ENCODE assay signal across 9 cellular contexts in the genomic region with DNA sequence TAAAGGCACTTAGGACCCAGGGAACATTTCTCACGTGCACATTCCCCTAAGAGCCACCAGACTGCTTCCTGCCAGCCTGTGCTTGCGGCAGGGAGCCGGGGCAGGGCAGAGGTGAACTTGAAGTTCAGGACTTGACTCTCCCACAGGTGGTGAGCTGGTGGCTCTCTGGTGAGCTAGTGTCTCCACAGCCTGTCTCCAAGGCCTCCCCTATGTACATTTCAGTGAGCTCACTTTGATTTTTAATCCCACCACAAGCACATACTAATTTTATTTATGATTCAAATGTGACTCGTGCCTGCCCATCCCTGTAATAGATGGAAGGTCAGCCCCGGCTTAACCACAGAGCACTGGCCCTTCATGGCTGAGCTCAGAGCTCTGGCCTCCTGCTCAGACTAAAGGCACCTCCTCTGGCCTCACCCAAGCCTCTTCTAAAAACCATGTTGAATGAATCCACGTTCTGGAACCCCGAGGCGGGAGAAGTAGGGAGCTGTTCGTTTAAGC. TPM values are rescaled to one million over a fixed set of nuclear protein-coding genes. Genes with fewer than 3 reads are reported as not detected.
A peak's percentile ranks its signal among the peaks of the same experiment; 100 is the strongest.
DNase-seq lines count a peak whose midpoint lies in the region; ATAC-seq, FAIRE-seq and TF ChIP-seq lines count a peak whose summit lies in the region.
"Had no signal": no experiment of that assay in that cellular context is flagged by ENCODE, and none has a peak within 500 bp of the region (broad histone marks: within the 10 kb centered on the region; RNA-seq: fewer than 3 reads in every experiment).

No MANE protein-coding gene starts in this region.

- H3K27me3 Mint-ChIP-seq in activated CD4-positive, alpha-beta memory T cell treated with anti-CD3 and anti-CD28 coated beads for 36 hours: no peaks in the 10 kb centered on the region
- H3K27me3 Mint-ChIP-seq in activated CD4-positive, alpha-beta memory T cell treated with anti-CD3 and anti-CD28 coated beads, Interleukin-2, amount 10 ng/mL, durations not matched to agents 7 days and 5 days: no peaks in the 10 kb centered on the region

- no peak for TF ChIP-seq POLR2A in adrenal gland (IDR thresholded peaks at IDR 0.05)
- TF ChIP-seq POLR2A in HepG2 (IDR thresholded peaks at IDR 0.05; ENCODE audit: insufficient read depth in 1 of 2, low read depth in 2 of 2, low read length in 2 of 2): no peak

- peak overlapping the region; percentile 66 for H3K27ac Mint-ChIP-seq in activated CD4-positive, alpha-beta memory T cell treated with anti-CD3 and anti-CD28 coated beads for 36 hours
- no peak overlapping the region for H3K27ac Mint-ChIP-seq in activated CD4-positive, alpha-beta memory T cell treated with anti-CD3 and anti-CD28 coated beads, Interleukin-2, amount 10 ng/mL, durations not matched to agents 7 days and 5 days

- peaks cover 23% of the 10 kb centered on the region for H3K36me3 Mint-ChIP-seq in activated CD4-positive, alpha-beta memory T cell treated with anti-CD3 and anti-CD28 coated beads for 36 hours
- H3K36me3 Mint-ChIP-seq in activated CD4-positive, alpha-beta memory T cell treated with anti-CD3 and anti-CD28 coated beads, Interleukin-2, amount 10 ng/mL, durations not matched to agents 7 days and 5 days (ENCODE audit: low read depth): peaks cover 52% of the 10 kb centered on the region

- H3K4me3 ChIP-seq in adrenal gland (no peak overlapping the region), HepG2 (replicated peaks in 1 of 3; ENCODE audit: insufficient read depth in 1 of 3, low read depth in 2 of 3, low read length in 3 of 3) (no peak overlapping the region), tibial artery (no peak overlapping the region)

- intact Hi-C loops in activated CD4-positive, alpha-beta memory T cell treated with anti-CD3 and anti-CD28 coated beads for 36 hours (cut with micrococcal nuclease): no loop called here
- intact Hi-C loops in adrenal gland (cut with DNase I) (no loop called here), HepG2 (cut with micrococcal nuclease; ENCODE audit: unreplicated experiment) (no loop called here), tibial artery (cut with DNase I; ENCODE audit: low total_unique reads) (no loop called here)

- H3K4me2 ChIP-seq in HepG2 (ENCODE audit: low read depth, low read length): no peak overlapping the region

- 66 to 74% (median 71%) methylated on average over 9 of the region's 9 CpGs for WGBS in adrenal gland, 4 donors
- WGBS in HepG2 (ENCODE audit: low lambda C conversion rate): 86% methylated on average over 9 of the region's 9 CpGs

- TF ChIP-seq RAD21 in HepG2 (CRISPR knock-in tag; IDR thresholded peaks at IDR 0.05): no peak

- peak overlapping the region in 3 of 5 donors; percentile 29 to 73 (median 50) for H3K27ac ChIP-seq in adrenal gland
- no peak overlapping the region for H3K27ac ChIP-seq in HepG2 (ENCODE audit: extremely low read length, insufficient read depth, low read length)
- H3K27ac ChIP-seq in tibial artery: peak overlapping the region; percentile 21 to 46

- no peak for TF ChIP-seq EP300 in HepG2 (IDR thresholded peaks at IDR 0.05; ENCODE audit: low read depth in 2 of 2, low read length in 2 of 2)
- no peak for TF ChIP-seq EP300 in HepG2 (CRISPR knock-in tag; IDR thresholded peaks at IDR 0.05; ENCODE audit: borderline replicate concordance)

- H3K9me3 ChIP-seq in adrenal gland (replicated peaks in 1 of 3) (no peaks in the 10 kb centered on the region), HepG2 (ENCODE audit: low read length) (no peaks in the 10 kb centered on the region), tibial artery (no peaks in the 10 kb centered on the region)

- no peak for FAIRE-seq in HepG2 (lab: Jason Lieb, UNC)

- peaks cover 4% of the 10 kb centered on the region; the same call in 1 of the 2 replicates for H4K20me1 ChIP-seq in HepG2 (ENCODE audit: insufficient read depth, low read length)

- in situ Hi-C loops in HepG2 (cut with HindIII; ENCODE audit: extremely low pct_ligation_motif_present, low pct_unique_long_range_greater_than_20kb): no loop called here

- no peak for ATAC-seq in HepG2
- no peak for ATAC-seq in GM18519 (IDR thresholded peaks at IDR 0.05; ENCODE audit: low FRiP score, unreplicated experiment)

- TF ChIP-seq CTCF in adrenal gland (IDR thresholded peaks at IDR 0.05): no peak
- no peak for TF ChIP-seq CTCF in HepG2 (CRISPR knock-in tag; IDR thresholded peaks at IDR 0.05)
- TF ChIP-seq CTCF in tibial artery (IDR thresholded peaks at IDR 0.05): no peak

- BruUV-seq in HepG2 (replicated peaks; lab: Mats Ljungman, UMichigan): no TSS peak

- H3K9ac ChIP-seq in HepG2 (ENCODE audit: insufficient read depth, low read depth, low read length): no peak overlapping the region

- no peak for DNase-seq in activated CD4-positive, alpha-beta memory T cell treated with anti-CD3 and anti-CD28 coated beads for 36 hours
- DNase-seq in activated CD4-positive, alpha-beta memory T cell treated with anti-CD3 and anti-CD28 coated beads, Interleukin-2, amount 10 ng/mL, durations not matched to agents 7 days and 5 days: no peak
- DNase-seq in adrenal gland (no peak), HepG2 (ENCODE audit: low spot score) (no peak), tibial artery (no peak), HuH-7.5 (ENCODE audit: low spot score) (no peak), DMS79 treated with DMSO at 0.1 percent for 48 hours (lab: John Stamatoyannopoulos, UW) (no peak)
- DNase-seq: NCI-H446 had no signal

- no peak overlapping the region for H3K4me3 Mint-ChIP-seq in activated CD4-positive, alpha-beta memory T cell treated with anti-CD3 and anti-CD28 coated beads for 36 hours
- no peak overlapping the region for H3K4me3 Mint-ChIP-seq in activated CD4-positive, alpha-beta memory T cell treated with anti-CD3 and anti-CD28 coated beads, Interleukin-2, amount 10 ng/mL, durations not matched to agents 7 days and 5 days

- H3K4me1 ChIP-seq in adrenal gland (replicated peaks in 1 of 2) (peaks cover 30 to 58% of the 10 kb centered on the region in 2 donors), HepG2 (ENCODE audit: insufficient read depth, low read length) (peaks cover 29% of the 10 kb centered on the region), tibial artery (peaks cover 0 to 66% (median 46%) of the 10 kb centered on the region in 4 donors)

- no peaks in the 10 kb centered on the region for H3K79me2 ChIP-seq in HepG2 (ENCODE audit: insufficient read depth, low read length)

- H3K36me3 ChIP-seq in adrenal gland (replicated peaks in 1 of 2) (peaks cover 0 to 46% of the 10 kb centered on the region in 2 donors), HepG2 (replicated peaks in 1 of 2; ENCODE audit: control insufficient read depth in 1 of 2, insufficient read depth in 2 of 2, low read length in 2 of 2) (peaks cover 39 to 62% of the 10 kb centered on the region in 2 experiments), tibial artery (peaks cover 17 to 55% (median 43%) of the 10 kb centered on the region in 3 donors)

- no peaks in the 10 kb centered on the region for H3K9me3 Mint-ChIP-seq in activated CD4-positive, alpha-beta memory T cell treated with anti-CD3 and anti-CD28 coated beads for 36 hours
- H3K9me3 Mint-ChIP-seq in activated CD4-positive, alpha-beta memory T cell treated with anti-CD3 and anti-CD28 coated beads, Interleukin-2, amount 10 ng/mL, durations not matched to agents 7 days and 5 days: no peaks in the 10 kb centered on the region

- H3K4me1 Mint-ChIP-seq in activated CD4-positive, alpha-beta memory T cell treated with anti-CD3 and anti-CD28 coated beads for 36 hours (ENCODE audit: low read depth): peaks cover 72% of the 10 kb centered on the region
- peaks cover 66% of the 10 kb centered on the region for H3K4me1 Mint-ChIP-seq in activated CD4-positive, alpha-beta memory T cell treated with anti-CD3 and anti-CD28 coated beads, Interleukin-2, amount 10 ng/mL, durations not matched to agents 7 days and 5 days

- no peak overlapping the region for H2AFZ ChIP-seq in HepG2 (ENCODE audit: low read length)

- POLR2A ChIA-PET in activated CD4-positive, alpha-beta memory T cell treated with anti-CD3 and anti-CD28 coated beads for 36 hours (lab: Charles Lee): interaction anchor here (1.5 kb wide), 1 partner anchor 114 kb away, joined by 3 read pairs; no protein-coding TSS in a partner anchor
- POLR2A ChIA-PET in activated CD4-positive, alpha-beta memory T cell treated with anti-CD3 and anti-CD28 coated beads, Interleukin-2, amount 10 ng/mL, durations not matched to agents 7 days and 5 days (lab: Charles Lee): interaction anchor here (0.7 to 1.0 kb wide), 2 partner anchors 12 to 150 kb away, joined by 3 read pairs; no protein-coding TSS in a partner anchor
- POLR2A ChIA-PET in HepG2 (lab: Yijun Ruan, JAX): interaction anchor here (1.5 kb wide), 1 partner anchor 8 kb away, joined by 4 read pairs; no protein-coding TSS in a partner anchor

- no peaks in the 10 kb centered on the region for H3K27me3 ChIP-seq in adrenal gland
- no peaks in the 10 kb centered on the region for H3K27me3 ChIP-seq in HepG2 (ENCODE audit: control insufficient read depth in 1 of 2, insufficient read depth in 2 of 2, low read length in 2 of 2)
- H3K27me3 ChIP-seq in tibial artery: no peaks in the 10 kb centered on the region

- CTCF ChIA-PET in activated CD4-positive, alpha-beta memory T cell treated with anti-CD3 and anti-CD28 coated beads for 36 hours (lab: Charles Lee): interaction anchor here (0.7 to 1.3 kb wide), 5 partner anchors 12 to 38 kb away, joined by 3 to 4 read pairs (median 4); no protein-coding TSS in a partner anchor
- CTCF ChIA-PET in activated CD4-positive, alpha-beta memory T cell treated with anti-CD3 and anti-CD28 coated beads, Interleukin-2, amount 10 ng/mL, durations not matched to agents 7 days and 5 days (lab: Charles Lee): interaction anchor here (1.4 to 1.8 kb wide), 2 partner anchors 11 to 146 kb away, joined by 4 to 5 read pairs; no protein-coding TSS in a partner anchor
- CTCF ChIA-PET in HepG2 (lab: Yijun Ruan, JAX; ENCODE audit: low intra/inter-chr PET ratio, low total read pairs): no interaction called here

RNA-seq across cellular contexts. Expression of gene SNN, which starts 9.2 kb away (rescaled TPM):
- total RNA-seq in activated CD4-positive, alpha-beta memory T cell treated with anti-CD3 and anti-CD28 coated beads for 36 hours: 1 to 10 TPM; 9.1 TPM
- total RNA-seq in activated CD4-positive, alpha-beta memory T cell treated with anti-CD3 and anti-CD28 coated beads, Interleukin-2, amount 10 ng/mL, durations not matched to agents 7 days and 5 days: 1 to 10 TPM; 6.2 to 7.3 TPM
- total RNA-seq in adrenal gland: 10 to 100 TPM; 29.6 to 94.7 (median 41.2) TPM
- polyA plus RNA-seq in adrenal gland: 10 to 100 TPM; 10.5 to 53.2 (median 19.0) TPM
- 8.4 TPM in 2 replicates for total RNA-seq in HepG2 (2016; rRNA removed; fragmentation: Illumina TruSeq; extraction: Trizol)
- 7.1 and 8.0 TPM in 2 replicates for total RNA-seq in HepG2 (2016; cell fraction: cytosol; rRNA removed; fragmentation: Illumina TruSeq; extraction: Trizol; ENCODE audit: low read depth)
- total RNA-seq in HepG2 (2016; cell fraction: insoluble cytoplasmic fraction; rRNA removed; fragmentation: Illumina TruSeq; extraction: Trizol): 6.0 and 8.2 TPM in 2 replicates
- 18.8 and 19.0 TPM in 2 replicates for total RNA-seq in HepG2 (2016; cell fraction: membrane; rRNA removed; fragmentation: Illumina TruSeq; extraction: Trizol)
- 4.0 and 5.8 TPM in 2 replicates for total RNA-seq in HepG2 (2016; cell fraction: nucleus; rRNA removed; fragmentation: Illumina TruSeq; extraction: Trizol)
- polyA plus RNA-seq in HepG2 (2011; rRNA removed): 5.2 and 5.6 TPM in 2 replicates
- 4.6 and 5.0 TPM in 2 replicates for polyA plus RNA-seq in HepG2 (2011; cell fraction: cytosol; rRNA removed)
- 4.7 and 4.9 TPM in 2 replicates for polyA plus RNA-seq in HepG2 (2011; cell fraction: nucleus; rRNA removed)
- 3.0 and 3.4 TPM in 2 replicates for polyA plus RNA-seq in HepG2 (2012)
- polyA plus RNA-seq in HepG2 (2016; cell fraction: cytosol; fragmentation: Illumina TruSeq; extraction: Trizol; ENCODE audit: low read depth): 8.8 and 9.8 TPM in 2 replicates
- polyA plus RNA-seq in HepG2 (2016; cell fraction: insoluble cytoplasmic fraction; fragmentation: Illumina TruSeq; extraction: Trizol; ENCODE audit: low read depth): 8.1 and 9.3 TPM in 2 replicates
- polyA plus RNA-seq in HepG2 (2016; cell fraction: membrane; fragmentation: Illumina TruSeq; extraction: Trizol; ENCODE audit: low read depth): 17.1 and 17.3 TPM in 2 replicates
- polyA plus RNA-seq in HepG2 (2016; cell fraction: nucleus; fragmentation: Illumina TruSeq; extraction: Trizol; ENCODE audit: insufficient read depth, low read depth): 7.7 and 8.0 TPM in 2 replicates
- 2.2 and 3.6 TPM in 2 replicates for polyA minus RNA-seq in HepG2 (2011; rRNA and poly(A)+ RNA removed; ENCODE audit: low replicate concordance)
- 1.6 and 1.9 TPM in 2 replicates for polyA minus RNA-seq in HepG2 (2011; cell fraction: cytosol; rRNA and poly(A)+ RNA removed)
- 4.4 and 4.9 TPM in 2 replicates for polyA minus RNA-seq in HepG2 (2011; cell fraction: nucleus; rRNA and poly(A)+ RNA removed)
